ENCODE assay signal across 9 cellular contexts in the genomic region with DNA sequence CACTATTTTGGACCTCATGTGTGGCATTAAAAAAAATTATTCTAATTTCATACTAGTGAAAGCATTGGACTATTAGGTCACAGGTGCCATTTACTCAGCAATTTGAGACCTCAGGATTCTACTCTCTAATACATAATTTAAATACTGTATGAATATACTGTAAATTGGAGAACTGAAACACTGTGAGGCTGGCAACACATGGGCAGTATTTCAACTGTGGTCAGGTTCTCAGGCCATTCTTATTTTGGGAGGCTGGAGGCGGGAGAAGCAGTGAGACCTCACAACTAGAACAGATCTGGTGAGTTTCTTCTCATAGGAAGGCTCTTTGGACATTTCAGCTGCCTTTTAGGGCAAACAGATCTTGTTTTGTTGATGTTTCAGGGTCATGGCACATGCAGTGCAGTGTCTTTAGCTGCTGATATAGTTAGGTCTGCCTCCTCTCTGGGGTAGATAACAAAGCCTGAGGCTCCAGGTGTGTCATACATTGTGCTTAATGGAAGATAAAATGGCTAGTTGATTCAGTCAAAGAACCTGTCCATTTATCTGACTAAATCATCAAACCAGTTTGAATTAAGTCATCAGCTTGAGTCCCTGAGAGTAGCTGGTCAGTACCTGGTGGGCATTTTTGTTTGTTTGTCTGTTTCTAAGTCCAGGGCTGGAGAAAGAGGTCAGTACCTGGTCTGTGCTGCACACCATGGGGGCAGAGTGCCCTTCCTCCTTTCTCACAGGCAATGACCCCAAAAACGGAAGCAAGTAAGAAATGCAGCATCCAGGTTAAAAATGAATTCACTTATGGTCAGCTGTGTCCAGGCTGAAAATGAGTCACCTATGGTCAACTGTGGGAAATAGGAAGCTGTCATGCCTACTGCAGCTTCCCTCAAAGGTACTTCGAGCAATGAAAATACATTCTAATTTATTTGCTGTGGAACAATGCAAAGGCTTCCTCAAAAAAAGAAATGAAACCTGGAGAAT.
A peak's percentile ranks its signal among the peaks of the same experiment; 100 is the strongest.
DNase-seq lines count a peak whose midpoint lies in the region; ATAC-seq and TF ChIP-seq lines count a peak whose summit lies in the region.
"Had no signal": no experiment of that assay in that cellular context is flagged by ENCODE, and none has a peak within 500 bp of the region (broad histone marks: within the 10 kb centered on the region; RNA-seq: fewer than 3 reads in every experiment).

No MANE protein-coding gene starts in this region.

- peak overlapping the region in 5 of 11 experiments; percentile 4 to 71 (median 58); a peak in 8 of 22 replicates for H3K27ac ChIP-seq in BLaER1 treated with 17β-estradiol and CSF1 and Interleukin-3, amounts not matched to agents 10 nM and 100 nM
- H3K27ac ChIP-seq: ovary had no signal

- peaks cover 0 to 18% (median 0%) of the 10 kb centered on the region in 11 experiments; a peak in 2 of 22 replicates for H4K20me1 ChIP-seq in BLaER1 treated with 17β-estradiol and CSF1 and Interleukin-3, amounts not matched to agents 10 nM and 100 nM

- H3K27me3 ChIP-seq in BLaER1 treated with 17β-estradiol and CSF1 and Interleukin-3, amounts not matched to agents 10 nM and 100 nM = no peaks in the 10 kb centered on the region
- H3K27me3 ChIP-seq: ovary had no signal

- H3K4me3 ChIP-seq in BLaER1 treated with 17β-estradiol and CSF1 and Interleukin-3, amounts not matched to agents 10 nM and 100 nM = peak overlapping the region in 1 of 10 experiments; percentile 21; a peak in 1 of 20 replicates
- no peak overlapping the region for H3K4me3 ChIP-seq in choroid plexus epithelial cell (ENCODE audit: low read depth, low read length)
- H3K4me3 ChIP-seq: ovary had no signal

- peak; percentile 77 for ATAC-seq in GM19467 (IDR thresholded peaks at IDR 0.05; ENCODE audit: unreplicated experiment)
- peak; percentile 92 for ATAC-seq in HG03378 (IDR thresholded peaks at IDR 0.05; ENCODE audit: unreplicated experiment)

- H3K9ac ChIP-seq in BLaER1 treated with 17β-estradiol and CSF1 and Interleukin-3, amounts not matched to agents 10 nM and 100 nM = peak overlapping the region in 2 of 11 experiments; percentile 26 to 33; a peak in 2 of 22 replicates

- no peak for TF ChIP-seq CTCF in choroid plexus epithelial cell (conservative IDR thresholded peaks at IDR 0.05; ENCODE audit: low read depth, low read length)

- DNase-seq in choroid plexus epithelial cell (ENCODE audit: low read depth) (peak; percentile 35), NCI-H187 (lab: John Stamatoyannopoulos, UW) (no peak), DMS153 (lab: John Stamatoyannopoulos, UW) (no peak), NCI-H526 (lab: John Stamatoyannopoulos, UW) (no peak)
- no peak for DNase-seq in activated CD8-positive, alpha-beta memory T cell treated with anti-CD3 and anti-CD28 coated beads for 24 hours
- DNase-seq: ovary had no signal

- H3K4me2 ChIP-seq in BLaER1 treated with 17β-estradiol and CSF1 and Interleukin-3, amounts not matched to agents 10 nM and 100 nM = peak overlapping the region; percentile 13 to 93 (median 70)

- H3K4me1 ChIP-seq in BLaER1 treated with 17β-estradiol and CSF1 and Interleukin-3, amounts not matched to agents 10 nM and 100 nM = peaks cover 24 to 54% (median 33%) of the 10 kb centered on the region in 10 experiments

- peaks cover 0 to 41% (median 7%) of the 10 kb centered on the region in 11 experiments; a peak in 11 of 22 replicates for H3K36me3 ChIP-seq in BLaER1 treated with 17β-estradiol and CSF1 and Interleukin-3, amounts not matched to agents 10 nM and 100 nM
- H3K36me3 ChIP-seq: ovary had no signal

- no peaks in the 10 kb centered on the region; a peak in 2 of 22 replicates for H3K9me3 ChIP-seq in BLaER1 treated with 17β-estradiol and CSF1 and Interleukin-3, amounts not matched to agents 10 nM and 100 nM (replicated peaks in 1 of 11)
- H3K9me3 ChIP-seq: ovary had no signal
